13 cellular contexts compared by ENCODE assay signal in genomic region chr11:72511393-72512047, GRCh38.
"Had no signal": no experiment of that assay in that cellular context is flagged by ENCODE, and none has a peak within 500 bp of the region (broad histone marks: within the 10 kb centered on the region; RNA-seq: fewer than 3 reads in every experiment).

No MANE protein-coding gene starts in this region.

- ATAC-seq: activated CD4-positive, alpha-beta T cell treated with anti-CD3 and anti-CD28 coated beads for 36 hours; gastroesophageal sphincter had no signal

- H3K4me1 ChIP-seq: esophagus muscularis mucosa, gastroesophageal sphincter, left ventricle myocardium inferior, upper lobe of left lung had no signal

- H3K4me1 Mint-ChIP-seq: activated CD4-positive, alpha-beta memory T cell treated with anti-CD3 and anti-CD28 coated beads, Interleukin-2, amount 10 ng/mL, durations not matched to agents 7 days and 5 days; activated CD4-positive, alpha-beta T cell treated with anti-CD3 and anti-CD28 coated beads for 36 hours; neural crest cell had no signal

- H3K27me3 ChIP-seq: upper lobe of left lung had no signal

- H3K4me3 Mint-ChIP-seq: activated CD4-positive, alpha-beta memory T cell treated with anti-CD3 and anti-CD28 coated beads, Interleukin-2, amount 10 ng/mL, durations not matched to agents 7 days and 5 days; activated CD4-positive, alpha-beta T cell treated with anti-CD3 and anti-CD28 coated beads for 36 hours; neural crest cell; stimulated activated naive CD8-positive, alpha-beta T cell treated with anti-CD3 and anti-CD28 coated beads, Interleukin-15, Interleukin-2, amounts not matched to agents 100 ng/mL and 50 ng/mL, for 24 hours had no signal

- H3K4me3 ChIP-seq: esophagus muscularis mucosa, gastroesophageal sphincter, left ventricle myocardium inferior, upper lobe of left lung had no signal

- H3K27me3 Mint-ChIP-seq: activated CD4-positive, alpha-beta T cell treated with anti-CD3 and anti-CD28 coated beads for 36 hours had no signal

- DNase-seq: activated CD4-positive, alpha-beta memory T cell treated with anti-CD3 and anti-CD28 coated beads, Interleukin-2, amount 10 ng/mL, durations not matched to agents 7 days and 5 days; activated CD4-positive, alpha-beta T cell treated with anti-CD3 and anti-CD28 coated beads for 36 hours; activated T-cell treated with anti-CD3 and anti-CD28 coated beads, Interleukin-2, amount 50 U/mL, for 48 hours; effector memory CD4-positive, alpha-beta T cell; islet precursor cell; left ventricle myocardium inferior; stimulated activated CD4-positive, alpha-beta T cell treated with anti-CD3 and anti-CD28 coated beads, Interleukin-15, amount 100 ng/mL, for 24 hours; stimulated activated CD4-positive, alpha-beta T cell treated with anti-CD3 and anti-CD28 coated beads, Interleukin-4, amount 100 ng/mL, for 24 hours; upper lobe of left lung had no signal

- H3K27ac ChIP-seq: esophagus muscularis mucosa, gastroesophageal sphincter, left ventricle myocardium inferior, upper lobe of left lung had no signal

- H3K36me3 ChIP-seq: esophagus muscularis mucosa, gastroesophageal sphincter, left ventricle myocardium inferior, upper lobe of left lung had no signal

- H3K27ac Mint-ChIP-seq: activated CD4-positive, alpha-beta memory T cell treated with anti-CD3 and anti-CD28 coated beads, Interleukin-2, amount 10 ng/mL, durations not matched to agents 7 days and 5 days; activated CD4-positive, alpha-beta T cell treated with anti-CD3 and anti-CD28 coated beads for 36 hours; stimulated activated naive CD8-positive, alpha-beta T cell treated with anti-CD3 and anti-CD28 coated beads, Interleukin-15, Interleukin-2, amounts not matched to agents 100 ng/mL and 50 ng/mL, for 24 hours had no signal
